ENCODE assay signal across 11 cellular contexts in the genomic region with DNA sequence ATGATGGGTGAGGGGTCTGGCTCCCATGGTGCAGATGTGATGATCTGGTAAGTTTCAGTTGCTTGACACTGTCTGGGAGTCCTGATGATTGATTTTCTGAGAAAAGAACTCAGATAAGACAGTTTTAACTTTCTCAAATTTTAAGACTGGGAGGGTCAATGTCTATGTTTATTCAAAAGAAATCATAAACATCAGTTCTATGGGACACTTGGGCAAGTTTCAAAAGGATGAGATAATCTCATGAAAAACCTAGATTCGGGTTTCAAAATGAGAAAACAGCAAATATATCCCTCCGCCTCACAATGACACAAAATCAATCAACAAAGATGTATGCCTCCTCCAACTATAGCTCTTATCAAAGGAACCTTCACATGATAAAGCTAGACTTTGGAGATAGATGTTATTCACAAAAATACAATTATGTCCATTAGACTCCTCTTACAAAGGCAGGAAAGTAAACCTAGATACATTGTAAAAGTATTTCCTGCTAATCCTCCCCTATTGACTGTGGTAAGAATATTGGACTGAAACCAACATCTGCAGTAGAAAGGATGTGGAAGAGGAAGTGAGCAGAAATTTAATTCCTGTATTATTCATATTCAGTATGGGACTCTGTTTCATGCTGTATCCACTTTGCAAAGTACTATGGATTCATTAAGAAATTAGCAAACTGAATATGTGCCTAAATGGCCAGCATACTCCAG. TPM values are rescaled to one million over a fixed set of nuclear protein-coding genes. Genes with fewer than 3 reads are reported as not detected.
DNase-seq lines count a peak whose midpoint lies in the region; ATAC-seq and TF ChIP-seq lines count a peak whose summit lies in the region.
"Had no signal": no experiment of that assay in that cellular context is flagged by ENCODE, and none has a peak within 500 bp of the region (broad histone marks: within the 10 kb centered on the region; RNA-seq: fewer than 3 reads in every experiment).

No MANE protein-coding gene starts in this region.

- peaks cover 10% of the 10 kb centered on the region for H3K9me3 Mint-ChIP-seq in activated naive CD8-positive, alpha-beta T cell treated with anti-CD3 and anti-CD28 coated beads for 36 hours
- peaks cover 8% of the 10 kb centered on the region for H3K9me3 Mint-ChIP-seq in activated naive CD4-positive, alpha-beta T cell treated with anti-CD3 and anti-CD28 coated beads for 36 hours

- DNase-seq in HT1080 (ENCODE audit: low read depth) (peak; percentile 67), right cardiac atrium (no peak), HUDEP-2 (lab: John Stamatoyannopoulos, UW; ENCODE audit: unreplicated experiment in 76 of 76) (no peak), Peyer's patch (no peak)
- DNase-seq in activated naive CD8-positive, alpha-beta T cell treated with anti-CD3 and anti-CD28 coated beads for 36 hours: no peak
- no peak for DNase-seq in activated naive CD4-positive, alpha-beta T cell treated with anti-CD3 and anti-CD28 coated beads for 36 hours
- DNase-seq: hippocampal formation, NCI-H82 had no signal

- ATAC-seq in GM18870 (IDR thresholded peaks at IDR 0.05; ENCODE audit: unreplicated experiment) (peak; percentile 99), HG02571 (IDR thresholded peaks at IDR 0.05; ENCODE audit: unreplicated experiment) (peak; percentile 92), right cardiac atrium (peak; percentile 47 to 74)

- no peak overlapping the region for H3K27ac ChIP-seq in right cardiac atrium (ENCODE audit: low read length)
- H3K27ac ChIP-seq in Peyer's patch: no peak overlapping the region

- no peaks in the 10 kb centered on the region for H3K27me3 Mint-ChIP-seq in activated naive CD8-positive, alpha-beta T cell treated with anti-CD3 and anti-CD28 coated beads for 36 hours
- no peaks in the 10 kb centered on the region for H3K27me3 Mint-ChIP-seq in activated naive CD4-positive, alpha-beta T cell treated with anti-CD3 and anti-CD28 coated beads for 36 hours (ENCODE audit: low read depth)

- intact Hi-C loops in right cardiac atrium (cut with DNase I): no loop called here
- intact Hi-C loops in activated naive CD4-positive, alpha-beta T cell treated with anti-CD3 and anti-CD28 coated beads for 36 hours (cut with micrococcal nuclease): no loop called here

- no peak for TF ChIP-seq CTCF in Peyer's patch (IDR thresholded peaks at IDR 0.05)

- H3K4me3 ChIP-seq in right cardiac atrium (ENCODE audit: low read length): no peak overlapping the region
- H3K4me3 ChIP-seq in Peyer's patch: no peak overlapping the region
- H3K4me3 ChIP-seq: smooth muscle cell had no signal

- CTCF ChIA-PET in activated naive CD4-positive, alpha-beta T cell treated with anti-CD3 and anti-CD28 coated beads for 36 hours (lab: Charles Lee): no interaction called here

- H3K4me1 ChIP-seq in right cardiac atrium (ENCODE audit: control insufficient read depth, insufficient read depth, low read length) (no peaks in the 10 kb centered on the region), Peyer's patch (peaks cover 0 to 3% (median 0%) of the 10 kb centered on the region in 4 donors)

- H3K36me3 Mint-ChIP-seq in activated naive CD8-positive, alpha-beta T cell treated with anti-CD3 and anti-CD28 coated beads for 36 hours: peaks cover 11% of the 10 kb centered on the region
- no peaks in the 10 kb centered on the region for H3K36me3 Mint-ChIP-seq in activated naive CD4-positive, alpha-beta T cell treated with anti-CD3 and anti-CD28 coated beads for 36 hours (ENCODE audit: low read depth)

- H3K36me3 ChIP-seq in Peyer's patch: no peaks in the 10 kb centered on the region

- no peak overlapping the region for H3K4me3 Mint-ChIP-seq in activated naive CD8-positive, alpha-beta T cell treated with anti-CD3 and anti-CD28 coated beads for 36 hours
- no peak overlapping the region for H3K4me3 Mint-ChIP-seq in activated naive CD4-positive, alpha-beta T cell treated with anti-CD3 and anti-CD28 coated beads for 36 hours

- H3K9me3 ChIP-seq in right cardiac atrium (ENCODE audit: control insufficient read depth, low read length) (no peaks in the 10 kb centered on the region), Peyer's patch (no peaks in the 10 kb centered on the region)

- WGBS in right cardiac atrium: 62% methylated on average over 2 of the region's 2 CpGs

- no peak for TF ChIP-seq POLR2A in Peyer's patch (IDR thresholded peaks at IDR 0.05)

- H3K4me1 Mint-ChIP-seq in activated naive CD8-positive, alpha-beta T cell treated with anti-CD3 and anti-CD28 coated beads for 36 hours: no peaks in the 10 kb centered on the region
- no peaks in the 10 kb centered on the region for H3K4me1 Mint-ChIP-seq in activated naive CD4-positive, alpha-beta T cell treated with anti-CD3 and anti-CD28 coated beads for 36 hours (ENCODE audit: low read depth)

- no peak overlapping the region for H3K27ac Mint-ChIP-seq in activated naive CD8-positive, alpha-beta T cell treated with anti-CD3 and anti-CD28 coated beads for 36 hours
- no peak overlapping the region for H3K27ac Mint-ChIP-seq in activated naive CD4-positive, alpha-beta T cell treated with anti-CD3 and anti-CD28 coated beads for 36 hours

- no peaks in the 10 kb centered on the region for H3K27me3 ChIP-seq in right cardiac atrium (ENCODE audit: control insufficient read depth, insufficient read depth)
- no peaks in the 10 kb centered on the region for H3K27me3 ChIP-seq in Peyer's patch

RNA-seq across cellular contexts. Expression of gene SVIP, which starts 21.6 kb away (rescaled TPM):
- 20.7 and 22.5 TPM in 2 replicates for total RNA-seq in HT1080 (2014; rRNA removed; shearing (Covaris generic))
- polyA plus RNA-seq in HT1080 (2015; cell fraction: cytosol; rRNA removed): 13.0 and 15.2 TPM in 2 replicates
- 5.4 and 13.4 TPM in 2 replicates for polyA plus RNA-seq in HT1080 (2015; cell fraction: nucleus; rRNA removed)
- total RNA-seq in right cardiac atrium (10 to 100 TPM; 28.0 to 53.5 (median 39.3) TPM), Peyer's patch (10 to 100 TPM in 3 of 4 donors, 1 to 10 TPM in 1; 9.5 to 13.4 (median 12.0) TPM)
- 20.2 TPM for polyA plus RNA-seq in right cardiac atrium
- 10 to 100 TPM; 79.4 to 86.7 TPM for total RNA-seq in activated naive CD8-positive, alpha-beta T cell treated with anti-CD3 and anti-CD28 coated beads for 36 hours
- total RNA-seq in activated naive CD4-positive, alpha-beta T cell treated with anti-CD3 and anti-CD28 coated beads for 36 hours: 10 to 100 TPM; 81.2 to 84.2 TPM

RNA-seq across cellular contexts. Expression of gene CCDC179, which starts 52.3 kb away (rescaled TPM):
- total RNA-seq in HT1080 (2014; rRNA removed; shearing (Covaris generic)): not detected in 2 replicates
- polyA plus RNA-seq in HT1080 (2015; cell fraction: cytosol; rRNA removed): not detected in 2 replicates
- not detected in 2 replicates for polyA plus RNA-seq in HT1080 (2015; cell fraction: nucleus; rRNA removed)
- total RNA-seq in right cardiac atrium (not detected), Peyer's patch (not detected)
- polyA plus RNA-seq in right cardiac atrium: not detected
- total RNA-seq in activated naive CD8-positive, alpha-beta T cell treated with anti-CD3 and anti-CD28 coated beads for 36 hours: not detected
- not detected for total RNA-seq in activated naive CD4-positive, alpha-beta T cell treated with anti-CD3 and anti-CD28 coated beads for 36 hours
- total RNA-seq: smooth muscle cell had no signal
- polyA plus RNA-seq: smooth muscle cell had no signal
